Comparison of ENCODE assay signal across 22 cellular contexts in genomic region chr2:159933040-159933726, GRCh38. TPM values are rescaled to one million over a fixed set of nuclear protein-coding genes. Genes with fewer than 3 reads are reported as not detected.
DNase-seq lines count a peak whose midpoint lies in the region; ATAC-seq and TF ChIP-seq lines count a peak whose summit lies in the region.
"Had no signal": no experiment of that assay in that cellular context is flagged by ENCODE, and none has a peak within 500 bp of the region (broad histone marks: within the 10 kb centered on the region; RNA-seq: fewer than 3 reads in every experiment).

No MANE protein-coding gene starts in this region.

- CTCF ChIA-PET in CD8-positive, alpha-beta T cell (lab: Charles Lee): no interaction called here

- H3K4me3 ChIP-seq in GM12865 (ENCODE audit: low read depth, low read length) (peak overlapping the region; percentile 25), coronary artery (no peak overlapping the region), prostate gland (no peak overlapping the region)
- H3K4me3 ChIP-seq in CD8-positive, alpha-beta T cell (ENCODE audit: low read depth, low read length): no peak overlapping the region
- H3K4me3 ChIP-seq: cardiac muscle cell, GM23248 had no signal

- H3K4me1 Mint-ChIP-seq in CD8-positive, alpha-beta T cell (ENCODE audit: low read depth): no peaks in the 10 kb centered on the region
- H3K4me1 Mint-ChIP-seq: activated CD4-positive, alpha-beta memory T cell treated with anti-CD3 and anti-CD28 coated beads, Interleukin-2, amount 10 ng/mL, durations not matched to agents 7 days and 5 days had no signal

- H3K27ac ChIP-seq in coronary artery: peak overlapping the region; percentile 48 to 63
- H3K27ac ChIP-seq in prostate gland: no peak overlapping the region
- no peak overlapping the region for H3K27ac ChIP-seq in CD8-positive, alpha-beta T cell (ENCODE audit: low read depth, low read length)
- H3K27ac ChIP-seq: cardiac muscle cell, GM23248, WERI-Rb-1 had no signal

- TF ChIP-seq CTCF in GM12865 (IDR thresholded peaks at IDR 0.05; ENCODE audit: insufficient read depth, low read depth, low read length, missing control alignments) (no peak), coronary artery (IDR thresholded peaks at IDR 0.05) (no peak), prostate gland (IDR thresholded peaks at IDR 0.05) (no peak)
- no peak for TF ChIP-seq CTCF in CD8-positive, alpha-beta T cell (IDR thresholded peaks at IDR 0.05)

- no peaks in the 10 kb centered on the region for H3K9me3 ChIP-seq in prostate gland
- H3K9me3 ChIP-seq in CD8-positive, alpha-beta T cell (ENCODE audit: low read length): no peaks in the 10 kb centered on the region

- no peak for DNase-seq in GM12865 (ENCODE audit: low read depth)
- DNase-seq in coronary artery (ENCODE audit: low spot score): no peak
- no peak for DNase-seq in prostate gland (ENCODE audit: low spot score)
- DNase-seq in occipital lobe (lab: John Stamatoyannopoulos, UW): no peak
- DNase-seq in CD8-positive, alpha-beta T cell: no peak
- DNase-seq: activated CD4-positive, alpha-beta memory T cell treated with anti-CD3 and anti-CD28 coated beads, Interleukin-2, amount 10 ng/mL, durations not matched to agents 7 days and 5 days; activated T-cell treated with anti-CD3 and anti-CD28 coated beads, Interleukin-2, amount 50 U/mL, for 72 hours; COR-L47; effector CD8-positive, alpha-beta T cell; GM23248; hypothalamus; IMR-90; kidney glomerular epithelial cell; NCI-H1105 treated with DMSO at 0.1 percent for 48 hours; right cardiac atrium; WERI-Rb-1 had no signal

- no peaks in the 10 kb centered on the region for H3K36me3 ChIP-seq in prostate gland
- H3K36me3 ChIP-seq in CD8-positive, alpha-beta T cell (ENCODE audit: insufficient read depth, low read length): no peaks in the 10 kb centered on the region
- H3K36me3 ChIP-seq: cardiac muscle cell, WERI-Rb-1 had no signal

- 87% methylated on average over 2 of the region's 2 CpGs for WGBS in prostate gland

- POLR2A ChIA-PET in CD8-positive, alpha-beta T cell (lab: Charles Lee): no interaction called here

- ATAC-seq in GM21367 (IDR thresholded peaks at IDR 0.05; ENCODE audit: unreplicated experiment): peak; percentile 48
- peak; percentile 26 for ATAC-seq in HG03469 (IDR thresholded peaks at IDR 0.05; ENCODE audit: unreplicated experiment)
- no peak for ATAC-seq in CD8-positive, alpha-beta T cell
- ATAC-seq in GM21447 (IDR thresholded peaks at IDR 0.05; ENCODE audit: unreplicated experiment): no peak
- ATAC-seq: activated T-cell treated with anti-CD3 and anti-CD28 coated beads, Interleukin-2, amount 50 U/mL, for 72 hours had no signal

- no peak for TF ChIP-seq POLR2A in prostate gland (IDR thresholded peaks at IDR 0.05)

- no peaks in the 10 kb centered on the region for H3K9me3 Mint-ChIP-seq in CD8-positive, alpha-beta T cell

- no peaks in the 10 kb centered on the region for H3K27me3 ChIP-seq in prostate gland (replicated peaks; ENCODE audit: insufficient read depth)
- H3K27me3 ChIP-seq in CD8-positive, alpha-beta T cell (ENCODE audit: insufficient read depth, low read length): no peaks in the 10 kb centered on the region
- H3K27me3 ChIP-seq: cardiac muscle cell had no signal

- no peaks in the 10 kb centered on the region for H3K36me3 Mint-ChIP-seq in CD8-positive, alpha-beta T cell

- H3K4me1 ChIP-seq in prostate gland (replicated peaks): no peaks in the 10 kb centered on the region
- no peaks in the 10 kb centered on the region for H3K4me1 ChIP-seq in CD8-positive, alpha-beta T cell (ENCODE audit: insufficient read depth, low read length)

- no peak overlapping the region for H3K27ac Mint-ChIP-seq in CD8-positive, alpha-beta T cell
- H3K27ac Mint-ChIP-seq: activated CD4-positive, alpha-beta memory T cell treated with anti-CD3 and anti-CD28 coated beads, Interleukin-2, amount 10 ng/mL, durations not matched to agents 7 days and 5 days; activated T-cell treated with anti-CD3 and anti-CD28 coated beads, Interleukin-2, amount 50 U/mL, for 72 hours; mesothelial cell of epicardium; T-helper 1 cell treated with Interleukin-12 subunit alpha and Interleukin-12 subunit beta and Interleukin-4 antibody, amounts not matched to agents 30 μg/mL and 1 μg/mL, for 36 hours had no signal

- intact Hi-C loops in prostate gland (cut with DNase I): no loop called here
- intact Hi-C loops in CD8-positive, alpha-beta T cell (cut with DNase I, micrococcal nuclease): no loop called here

- H3K4me3 Mint-ChIP-seq in CD8-positive, alpha-beta T cell: no peak overlapping the region
- H3K4me3 Mint-ChIP-seq: activated CD4-positive, alpha-beta memory T cell treated with anti-CD3 and anti-CD28 coated beads, Interleukin-2, amount 10 ng/mL, durations not matched to agents 7 days and 5 days; activated T-cell treated with anti-CD3 and anti-CD28 coated beads, Interleukin-2, amount 50 U/mL, for 72 hours; mesothelial cell of epicardium; T-helper 1 cell treated with Interleukin-12 subunit alpha and Interleukin-12 subunit beta and Interleukin-4 antibody, amounts not matched to agents 30 μg/mL and 1 μg/mL, for 36 hours had no signal

- H3K27me3 Mint-ChIP-seq in CD8-positive, alpha-beta T cell (ENCODE audit: low read depth): peaks cover 2% of the 10 kb centered on the region

RNA-seq across cellular contexts. Expression of gene LY75, which starts 28.6 kb away (rescaled TPM):
- total RNA-seq in prostate gland: 1 to 10 TPM; 1.8 to 1.9 TPM
- total RNA-seq in occipital lobe: 0.94 TPM
- 10 to 100 TPM; 20.0 to 21.3 TPM for total RNA-seq in CD8-positive, alpha-beta T cell
- total RNA-seq: IMR-90 had no signal

Comparison
In these comparisons a context has a peak if more than half of its experiments do, and no peak if none do; other contexts are left out.
1. ATAC-seq: peak in GM21367 (single experiment) and HG03469 (single experiment); none in CD8-positive, alpha-beta T cell (single experiment) and GM21447 (single experiment).
2. H3K27ac ChIP-seq: peak in coronary artery (2 of 2); none in prostate gland (0 of 2) and CD8-positive, alpha-beta T cell (single experiment).
3. RNA of gene LY75, which starts 28.6 kb away (total RNA-seq): 20.0 to 21.3 TPM in CD8-positive, alpha-beta T cell; 1.8 to 1.9 TPM in prostate gland and 0.94 TPM in occipital lobe (single experiment); every median in the first group is over 4 times any median in the second.